In the genomic region with DNA sequence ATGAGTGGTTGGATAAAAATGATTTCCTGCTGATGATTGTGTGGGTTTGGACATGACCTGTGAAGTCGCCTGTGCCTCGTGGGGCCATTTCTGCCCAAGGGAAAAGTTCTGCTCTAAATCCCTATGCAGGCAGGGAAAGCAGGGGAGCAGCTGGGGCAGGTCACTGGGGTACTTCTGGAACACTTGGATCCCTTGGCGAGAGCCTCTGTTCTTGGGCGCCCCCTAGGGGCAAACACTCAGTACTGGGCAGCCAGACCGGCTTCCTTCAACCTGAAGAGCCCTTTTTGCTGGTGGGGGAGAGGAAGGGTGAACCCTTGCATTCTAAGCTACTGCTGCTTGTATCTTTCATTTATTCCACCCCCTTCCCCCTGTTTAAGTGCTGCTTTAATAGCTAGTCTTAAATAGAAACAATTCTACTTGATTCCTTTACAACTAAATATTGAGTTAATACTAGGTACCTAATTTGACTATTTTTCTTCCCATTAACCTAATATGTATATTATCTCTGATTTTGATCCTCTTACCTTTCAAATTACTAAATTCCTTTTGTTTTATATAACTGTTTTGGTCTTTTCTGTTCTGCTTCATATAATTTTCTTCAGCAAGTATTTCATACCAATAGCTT, we compare ENCODE assay signal across 9 cellular contexts. TPM values are rescaled to one million over a fixed set of nuclear protein-coding genes. Genes with fewer than 3 reads are reported as not detected.
DNase-seq lines count a peak whose midpoint lies in the region; ATAC-seq and TF ChIP-seq lines count a peak whose summit lies in the region.
"Had no signal": no experiment of that assay in that cellular context is flagged by ENCODE, and none has a peak within 500 bp of the region (broad histone marks: within the 10 kb centered on the region; RNA-seq: fewer than 3 reads in every experiment).

No MANE protein-coding gene starts in this region.

- H2AFZ ChIP-seq in fibroblast of lung (ENCODE audit: low read length), result no peak overlapping the region

- H3K4me2 ChIP-seq in fibroblast of lung (ENCODE audit: extremely low read depth, insufficient read depth, low read length), result no peak overlapping the region

- no peak overlapping the region for H3K27ac ChIP-seq in CD4-positive, CD25-positive, alpha-beta regulatory T cell (ENCODE audit: insufficient read depth, low read length, poor library complexity, severe bottlenecking)
- H3K27ac ChIP-seq in fibroblast of lung (ENCODE audit: insufficient read depth, low read length) (no peak overlapping the region), testis (no peak overlapping the region)

- intact Hi-C loops in testis (cut with DNase I; ENCODE audit: low total_unique reads), result no loop called here

- POLR2A ChIA-PET in activated CD8-positive, alpha-beta T cell treated with anti-CD3 and anti-CD28 coated beads, Interleukin-2, amount 10 ng/mL, durations not matched to agents 7 days and 5 days (lab: Charles Lee), result no interaction called here

- no peak overlapping the region for H3K4me3 ChIP-seq in CD4-positive, CD25-positive, alpha-beta regulatory T cell (ENCODE audit: low read depth, low read length)
- H3K4me3 ChIP-seq in fibroblast of lung (replicated peaks in 1 of 4; ENCODE audit: control extremely low read depth in 1 of 4, insufficient read depth in 1 of 4, low read depth in 3 of 4, low read length in 4 of 4) (no peak overlapping the region), testis (no peak overlapping the region)

- H3K27ac Mint-ChIP-seq in CD4-positive, CD25-positive, alpha-beta regulatory T cell, result no peak overlapping the region
- H3K27ac Mint-ChIP-seq in activated CD8-positive, alpha-beta T cell treated with anti-CD3 and anti-CD28 coated beads, Interleukin-2, amount 10 ng/mL, durations not matched to agents 7 days and 5 days, result no peak overlapping the region
- H3K27ac Mint-ChIP-seq in nephron progenitor cell, result no peak overlapping the region

- no peaks in the 10 kb centered on the region for H3K9me3 ChIP-seq in CD4-positive, CD25-positive, alpha-beta regulatory T cell (ENCODE audit: control insufficient read depth in 2 of 2, low read length in 2 of 2)
- no peaks in the 10 kb centered on the region for H3K9me3 ChIP-seq in fibroblast of lung (ENCODE audit: control insufficient read depth, insufficient read depth, low read depth, low read length)
- H3K9me3 ChIP-seq in testis, result no peaks in the 10 kb centered on the region

- DNase-seq in CD4-positive, CD25-positive, alpha-beta regulatory T cell, result peak in 2 of 3 donors; percentile 11 to 49
- DNase-seq in GM19238 (ENCODE audit: insufficient read length, low spot score) (peak; percentile 80), NCI-H446 treated with DMSO at 0.1 percent for 48 hours (lab: John Stamatoyannopoulos, UW) (peak; percentile 23), fibroblast of lung (ENCODE audit: low read depth in 2 of 2) (peak; percentile 46 to 74), nephron progenitor cell (peak; percentile 85), testis (peak; percentile 79)
- peak; percentile 69 for DNase-seq in activated CD8-positive, alpha-beta T cell treated with anti-CD3 and anti-CD28 coated beads, Interleukin-2, amount 10 ng/mL, durations not matched to agents 7 days and 5 days

- 31 to 36% methylated on average over 5 of the region's 5 CpGs for WGBS in testis, 2 donors

- no peak for TF ChIP-seq POLR2A in testis (IDR thresholded peaks at IDR 0.05)

- H3K36me3 ChIP-seq in CD4-positive, CD25-positive, alpha-beta regulatory T cell (ENCODE audit: control insufficient read depth, insufficient read depth, low read length), result no peaks in the 10 kb centered on the region
- no peaks in the 10 kb centered on the region for H3K36me3 ChIP-seq in fibroblast of lung (ENCODE audit: control insufficient read depth, insufficient read depth, low read length)
- no peaks in the 10 kb centered on the region for H3K36me3 ChIP-seq in testis (ENCODE audit: low read depth, missing control alignments)

- no peaks in the 10 kb centered on the region for H3K4me1 Mint-ChIP-seq in CD4-positive, CD25-positive, alpha-beta regulatory T cell
- H3K4me1 Mint-ChIP-seq in activated CD8-positive, alpha-beta T cell treated with anti-CD3 and anti-CD28 coated beads, Interleukin-2, amount 10 ng/mL, durations not matched to agents 7 days and 5 days (ENCODE audit: low read depth), result no peaks in the 10 kb centered on the region
- peaks cover 14% of the 10 kb centered on the region for H3K4me1 Mint-ChIP-seq in nephron progenitor cell

- TF ChIP-seq CTCF in fibroblast of lung (conservative IDR thresholded peaks at IDR 0.05 in 1 of 2, IDR thresholded peaks at IDR 0.05 in 1 of 2; ENCODE audit: low read depth in 1 of 2, low read length in 2 of 2) (peak; percentile 93 to 98), nephron progenitor cell (IDR thresholded peaks at IDR 0.05) (peak; percentile 94), testis (IDR thresholded peaks at IDR 0.05) (peak; percentile 43 to 83 (median 61))

- H3K9me3 Mint-ChIP-seq in CD4-positive, CD25-positive, alpha-beta regulatory T cell, result no peaks in the 10 kb centered on the region
- H3K9me3 Mint-ChIP-seq in activated CD8-positive, alpha-beta T cell treated with anti-CD3 and anti-CD28 coated beads, Interleukin-2, amount 10 ng/mL, durations not matched to agents 7 days and 5 days (ENCODE audit: insufficient read depth), result no peaks in the 10 kb centered on the region
- H3K9me3 Mint-ChIP-seq in nephron progenitor cell, result no peaks in the 10 kb centered on the region

- no peak overlapping the region for H3K9ac ChIP-seq in fibroblast of lung (ENCODE audit: insufficient read depth, low read length)

- no peaks in the 10 kb centered on the region for H3K4me1 ChIP-seq in CD4-positive, CD25-positive, alpha-beta regulatory T cell (ENCODE audit: control insufficient read depth, insufficient read depth, low read length, poor library complexity, severe bottlenecking)
- no peaks in the 10 kb centered on the region for H3K4me1 ChIP-seq in fibroblast of lung (ENCODE audit: control insufficient read depth, extremely low read depth, insufficient read depth, low read length)
- H3K4me1 ChIP-seq in testis, result no peaks in the 10 kb centered on the region

- H3K4me3 Mint-ChIP-seq in CD4-positive, CD25-positive, alpha-beta regulatory T cell, result no peak overlapping the region
- H3K4me3 Mint-ChIP-seq in activated CD8-positive, alpha-beta T cell treated with anti-CD3 and anti-CD28 coated beads, Interleukin-2, amount 10 ng/mL, durations not matched to agents 7 days and 5 days, result no peak overlapping the region
- no peak overlapping the region for H3K4me3 Mint-ChIP-seq in nephron progenitor cell

- ATAC-seq in CD4-positive, CD25-positive, alpha-beta regulatory T cell (ENCODE audit: low read depth in 2 of 2), result no peak
- peak; percentile 82 for ATAC-seq in HG03175 (IDR thresholded peaks at IDR 0.05; ENCODE audit: unreplicated experiment)
- peak; percentile 83 for ATAC-seq in activated CD8-positive, alpha-beta T cell treated with anti-CD3 and anti-CD28 coated beads, Interleukin-2, amount 10 ng/mL, durations not matched to agents 7 days and 5 days

- no peaks in the 10 kb centered on the region for H3K79me2 ChIP-seq in fibroblast of lung (ENCODE audit: control insufficient read depth, insufficient read depth, low read length)

- no peaks in the 10 kb centered on the region for H3K27me3 ChIP-seq in CD4-positive, CD25-positive, alpha-beta regulatory T cell (ENCODE audit: control insufficient read depth, insufficient read depth, low read length)
- H3K27me3 ChIP-seq in fibroblast of lung (ENCODE audit: control insufficient read depth, insufficient read depth, low read length) (no peaks in the 10 kb centered on the region), testis (no peaks in the 10 kb centered on the region)

- CTCF ChIA-PET in activated CD8-positive, alpha-beta T cell treated with anti-CD3 and anti-CD28 coated beads, Interleukin-2, amount 10 ng/mL, durations not matched to agents 7 days and 5 days (lab: Charles Lee), result interaction anchor here (0.6 to 1.9 kb wide), 19 partner anchors 8 to 825 kb away, joined by 3 to 11 read pairs (median 4); no protein-coding TSS in a partner anchor

- H3K27me3 Mint-ChIP-seq in CD4-positive, CD25-positive, alpha-beta regulatory T cell, result no peaks in the 10 kb centered on the region
- H3K27me3 Mint-ChIP-seq in activated CD8-positive, alpha-beta T cell treated with anti-CD3 and anti-CD28 coated beads, Interleukin-2, amount 10 ng/mL, durations not matched to agents 7 days and 5 days (ENCODE audit: low read depth), result no peaks in the 10 kb centered on the region
- H3K27me3 Mint-ChIP-seq in nephron progenitor cell (ENCODE audit: low read depth, poor library complexity), result peaks cover 7% of the 10 kb centered on the region

- no peaks in the 10 kb centered on the region for H3K36me3 Mint-ChIP-seq in CD4-positive, CD25-positive, alpha-beta regulatory T cell
- no peaks in the 10 kb centered on the region for H3K36me3 Mint-ChIP-seq in activated CD8-positive, alpha-beta T cell treated with anti-CD3 and anti-CD28 coated beads, Interleukin-2, amount 10 ng/mL, durations not matched to agents 7 days and 5 days (ENCODE audit: low read depth)
- no peaks in the 10 kb centered on the region for H3K36me3 Mint-ChIP-seq in nephron progenitor cell (ENCODE audit: low read depth)

- no peaks in the 10 kb centered on the region for H4K20me1 ChIP-seq in fibroblast of lung (ENCODE audit: control insufficient read depth, extremely low read depth, insufficient read depth, low read length)

RNA-seq across cellular contexts. Expression of gene CLEC20A, which starts 5.1 kb away (rescaled TPM):
- not detected for total RNA-seq in CD4-positive, CD25-positive, alpha-beta regulatory T cell
- under 1 TPM in 1 of 4 donors, not detected in 3; 0.53 TPM for polyA plus RNA-seq in CD4-positive, CD25-positive, alpha-beta regulatory T cell
- total RNA-seq in activated CD8-positive, alpha-beta T cell treated with anti-CD3 and anti-CD28 coated beads, Interleukin-2, amount 10 ng/mL, durations not matched to agents 7 days and 5 days, result not detected
- total RNA-seq in fibroblast of lung, result not detected in 2 replicates
- not detected in 2 replicates for polyA plus RNA-seq in fibroblast of lung
- polyA plus RNA-seq in fibroblast of lung (2012), result not detected in 2 replicates
- not detected in 2 replicates for polyA minus RNA-seq in fibroblast of lung (ENCODE audit: low replicate concordance)
- 1 to 10 TPM; 1.1 to 6.1 TPM for total RNA-seq in testis
- 7.5 TPM for polyA plus RNA-seq in testis (ENCODE audit: insufficient read depth, low read depth, low replicate concordance)
- total RNA-seq: temporal lobe had no signal

RNA-seq across cellular contexts. Expression of gene TEX35, which starts 11.1 kb away (rescaled TPM):
- total RNA-seq in CD4-positive, CD25-positive, alpha-beta regulatory T cell, result not detected
- polyA plus RNA-seq in CD4-positive, CD25-positive, alpha-beta regulatory T cell, result not detected
- total RNA-seq in activated CD8-positive, alpha-beta T cell treated with anti-CD3 and anti-CD28 coated beads, Interleukin-2, amount 10 ng/mL, durations not matched to agents 7 days and 5 days, result not detected
- total RNA-seq in fibroblast of lung, result not detected in 2 replicates
- polyA plus RNA-seq in fibroblast of lung, result 0.06 and 0.24 TPM in 2 replicates
- polyA plus RNA-seq in fibroblast of lung (2012), result 0.07 and 0.14 TPM in 2 replicates
- not detected in 2 replicates for polyA minus RNA-seq in fibroblast of lung (ENCODE audit: low replicate concordance)
- total RNA-seq in testis, result 10 to 100 TPM; 32.1 to 69.9 TPM
- polyA plus RNA-seq in testis (ENCODE audit: insufficient read depth, low read depth, low replicate concordance), result 131 TPM
- total RNA-seq: temporal lobe had no signal

Comparison
In these comparisons a context has a peak if more than half of its experiments do, and no peak if none do; other contexts are left out.
1. ATAC-seq: peak in HG03175 (single experiment) and activated CD8-positive, alpha-beta T cell treated with anti-CD3 and anti-CD28 coated beads, Interleukin-2, amount 10 ng/mL, durations not matched to agents 7 days and 5 days (single experiment); none in CD4-positive, CD25-positive, alpha-beta regulatory T cell (0 of 2).
2. DNase-seq: peak in every context shown above with its lines; median percentile 85 in nephron progenitor cell; 80 in GM19238; 79 in testis; 69 in activated CD8-positive, alpha-beta T cell treated with anti-CD3 and anti-CD28 coated beads, Interleukin-2, amount 10 ng/mL, durations not matched to agents 7 days and 5 days; 60 in fibroblast of lung; 30 in CD4-positive, CD25-positive, alpha-beta regulatory T cell; 23 in NCI-H446 treated with DMSO at 0.1 percent for 48 hours.
3. RNA of gene TEX35, which starts 11.1 kb away (total RNA-seq): 32.1 to 69.9 TPM in testis; not detected in fibroblast of lung, not detected in CD4-positive, CD25-positive, alpha-beta regulatory T cell (single experiment) and not detected in activated CD8-positive, alpha-beta T cell treated with anti-CD3 and anti-CD28 coated beads, Interleukin-2, amount 10 ng/mL, durations not matched to agents 7 days and 5 days; every median in the first group is over 10 times any median in the second.
4. Peak in every context shown above with its lines, with median percentiles within 50 percentile points of each other: CTCF ChIP-seq.